10 cellular contexts compared by ENCODE assay signal in the genomic region with DNA sequence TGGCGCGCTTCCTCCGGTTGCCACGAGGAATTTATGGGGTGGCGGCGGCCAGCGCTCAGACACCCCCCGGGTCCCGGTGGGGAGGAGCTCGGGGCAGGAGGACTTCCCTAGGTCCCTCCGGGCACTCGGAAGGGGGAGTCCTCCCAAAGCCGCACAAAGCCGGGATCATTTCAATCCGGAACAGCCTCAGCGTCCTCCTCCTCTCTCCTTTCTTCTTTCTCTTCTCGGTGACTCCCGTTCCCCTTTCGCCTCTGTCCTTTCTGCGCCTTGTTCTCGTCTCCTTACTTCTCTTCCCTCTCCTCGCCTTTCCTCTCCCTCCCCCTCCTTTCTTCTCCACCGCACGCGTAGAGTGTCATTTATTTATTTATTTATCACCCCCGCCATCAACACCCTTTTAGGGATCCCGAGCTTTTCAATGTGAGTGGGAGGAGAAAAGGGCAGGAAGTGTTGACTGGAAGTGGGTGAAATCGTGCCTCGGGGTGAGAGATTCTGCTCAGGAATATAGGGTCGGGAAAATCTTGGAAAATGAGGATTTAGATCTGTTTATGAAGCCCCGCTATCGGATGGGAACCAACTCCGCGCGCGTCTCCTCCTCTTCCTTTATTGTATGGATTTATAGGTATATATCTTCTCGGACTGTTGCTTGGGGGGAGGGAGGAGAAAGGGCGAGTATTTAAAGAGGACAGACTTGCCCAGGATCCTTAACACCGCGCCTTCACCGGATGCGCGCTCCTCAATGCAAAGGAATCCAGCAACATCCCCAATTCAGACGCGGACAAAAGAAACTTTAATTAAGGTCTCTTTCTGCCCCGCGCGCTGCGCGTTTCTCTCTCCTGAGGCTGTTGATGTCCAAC. TPM values are rescaled to one million over a fixed set of nuclear protein-coding genes. Genes with fewer than 3 reads are reported as not detected.
DNase-seq lines count a peak whose midpoint lies in the region; ATAC-seq and TF ChIP-seq lines count a peak whose summit lies in the region.
"Had no signal": no experiment of that assay in that cellular context is flagged by ENCODE, and none has a peak within 500 bp of the region (broad histone marks: within the 10 kb centered on the region; RNA-seq: fewer than 3 reads in every experiment).

No MANE protein-coding gene starts in this region.

- peaks cover 69% of the 10 kb centered on the region for H3K27me3 Mint-ChIP-seq in activated T-helper 1 cell treated with anti-CD3 and anti-CD28 coated beads, Interleukin-12 subunit alpha, Interleukin-12 subunit beta, Interleukin-2, Interleukin-4 antibody, amounts not matched to agents 30 ng/mL and 10 ng/mL and 1 ng/mL, durations not matched to agents 14 hours and 24 hours and 36 hours (ENCODE audit: insufficient read depth)

- peak; percentile 18 to 24 for ATAC-seq in gastrocnemius medialis
- no peak for ATAC-seq in HG03457 (IDR thresholded peaks at IDR 0.05; ENCODE audit: unreplicated experiment)

- no peaks in the 10 kb centered on the region for H3K27me3 ChIP-seq in gastrocnemius medialis

- TF ChIP-seq POLR2A in gastrocnemius medialis (IDR thresholded peaks at IDR 0.05) = peak; percentile 16 to 31

- H3K9me3 Mint-ChIP-seq in activated T-helper 1 cell treated with anti-CD3 and anti-CD28 coated beads, Interleukin-12 subunit alpha, Interleukin-12 subunit beta, Interleukin-2, Interleukin-4 antibody, amounts not matched to agents 30 ng/mL and 10 ng/mL and 1 ng/mL, durations not matched to agents 14 hours and 24 hours and 36 hours = peaks cover 6% of the 10 kb centered on the region
- H3K9me3 Mint-ChIP-seq: activated B cell treated with CpG ODN at 0.5 μM for 24 hours had no signal

- no peak for TF ChIP-seq CTCF in gastrocnemius medialis (IDR thresholded peaks at IDR 0.05 in 4 of 5, conservative IDR thresholded peaks at IDR 0.05 in 1 of 5)

- H3K4me3 Mint-ChIP-seq in activated T-helper 1 cell treated with anti-CD3 and anti-CD28 coated beads, Interleukin-12 subunit alpha, Interleukin-12 subunit beta, Interleukin-2, Interleukin-4 antibody, amounts not matched to agents 30 ng/mL and 10 ng/mL and 1 ng/mL, durations not matched to agents 14 hours and 24 hours and 36 hours = no peak overlapping the region

- in situ Hi-C loops in gastrocnemius medialis (cut with MboI; ENCODE audit: low sequenced_read_pairs in 4 of 4) = loop anchor here in 1 of 4 donors (25.0 kb wide), 1 partner anchor 949 kb away; no protein-coding TSS in a partner anchor

- no peaks in the 10 kb centered on the region for H3K36me3 Mint-ChIP-seq in activated T-helper 1 cell treated with anti-CD3 and anti-CD28 coated beads, Interleukin-12 subunit alpha, Interleukin-12 subunit beta, Interleukin-2, Interleukin-4 antibody, amounts not matched to agents 30 ng/mL and 10 ng/mL and 1 ng/mL, durations not matched to agents 14 hours and 24 hours and 36 hours (ENCODE audit: low read depth)

- peaks cover 25% of the 10 kb centered on the region for H3K4me1 Mint-ChIP-seq in activated T-helper 1 cell treated with anti-CD3 and anti-CD28 coated beads, Interleukin-12 subunit alpha, Interleukin-12 subunit beta, Interleukin-2, Interleukin-4 antibody, amounts not matched to agents 30 ng/mL and 10 ng/mL and 1 ng/mL, durations not matched to agents 14 hours and 24 hours and 36 hours (ENCODE audit: low read depth)

- DNase-seq in NCI-H748 (lab: John Stamatoyannopoulos, UW; ENCODE audit: unreplicated experiment) (peak; percentile 56), NCI-H748 treated with DMSO at 0.1 percent for 48 hours (lab: John Stamatoyannopoulos, UW) (no peak), hepatic stellate cell (ENCODE audit: low spot score) (peak; percentile 32), gastrocnemius medialis (peak; percentile 22 to 36), SKM-1 treated with dmso at 0.1 percent for 144 hours (lab: John Stamatoyannopoulos, UW; ENCODE audit: unreplicated experiment) (no peak), GDM1 (lab: John Stamatoyannopoulos, UW) (no peak)
- no peak for DNase-seq in activated T-helper 1 cell treated with anti-CD3 and anti-CD28 coated beads, Interleukin-12 subunit alpha, Interleukin-12 subunit beta, Interleukin-2, Interleukin-4 antibody, amounts not matched to agents 30 ng/mL and 10 ng/mL and 1 ng/mL, durations not matched to agents 14 hours and 24 hours and 36 hours (ENCODE audit: low spot score)
- DNase-seq: activated B cell treated with CpG ODN at 0.5 μM for 24 hours, DND-41 had no signal

- peak overlapping the region; percentile 82 to 87 (median 84) for H3K4me3 ChIP-seq in gastrocnemius medialis

- no peaks in the 10 kb centered on the region for H3K36me3 ChIP-seq in gastrocnemius medialis

- H3K27ac Mint-ChIP-seq in activated T-helper 1 cell treated with anti-CD3 and anti-CD28 coated beads, Interleukin-12 subunit alpha, Interleukin-12 subunit beta, Interleukin-2, Interleukin-4 antibody, amounts not matched to agents 30 ng/mL and 10 ng/mL and 1 ng/mL, durations not matched to agents 14 hours and 24 hours and 36 hours = peak overlapping the region; percentile 38
- H3K27ac Mint-ChIP-seq: activated B cell treated with CpG ODN at 0.5 μM for 24 hours had no signal

- no peaks in the 10 kb centered on the region for H3K9me3 ChIP-seq in gastrocnemius medialis

- intact Hi-C loops in activated T-helper 1 cell treated with anti-CD3 and anti-CD28 coated beads, Interleukin-12 subunit alpha, Interleukin-12 subunit beta, Interleukin-2, Interleukin-4 antibody, amounts not matched to agents 30 ng/mL and 10 ng/mL and 1 ng/mL, durations not matched to agents 14 hours and 24 hours and 36 hours (cut with micrococcal nuclease) = no loop called here
- intact Hi-C loops in gastrocnemius medialis (cut with DNase I; ENCODE audit: low total_unique reads) = loop anchor here (2.0 to 10.0 kb wide), 10 partner anchors 56 to 1166 kb away; a partner anchor contains a TSS

- peaks cover 12 to 16% of the 10 kb centered on the region in 2 donors for H3K4me1 ChIP-seq in gastrocnemius medialis

- peak overlapping the region; percentile 88 to 92 (median 89) for H3K27ac ChIP-seq in gastrocnemius medialis

RNA-seq across cellular contexts. Expression of a gene that starts 2.0 kb away (rescaled TPM):
- total RNA-seq in activated T-helper 1 cell treated with anti-CD3 and anti-CD28 coated beads, Interleukin-12 subunit alpha, Interleukin-12 subunit beta, Interleukin-2, Interleukin-4 antibody, amounts not matched to agents 30 ng/mL and 10 ng/mL and 1 ng/mL, durations not matched to agents 14 hours and 24 hours and 36 hours = 0.16 and 0.39 TPM in 2 replicates
- total RNA-seq in gastrocnemius medialis = 10 to 100 TPM in 2 of 4 donors, 1 to 10 TPM in 2; 9.3 to 13.3 (median 11.4) TPM
- total RNA-seq: activated B cell treated with CpG ODN at 0.5 μM for 24 hours had no signal

Comparison
In these comparisons a context has a peak if more than half of its experiments do, and no peak if none do; other contexts are left out.
1. DNase-seq: peak in NCI-H748 (single experiment), hepatic stellate cell (single experiment) and gastrocnemius medialis (2 of 2); none in NCI-H748 treated with DMSO at 0.1 percent for 48 hours (single experiment), activated T-helper 1 cell treated with anti-CD3 and anti-CD28 coated beads, Interleukin-12 subunit alpha, Interleukin-12 subunit beta, Interleukin-2, Interleukin-4 antibody, amounts not matched to agents 30 ng/mL and 10 ng/mL and 1 ng/mL, durations not matched to agents 14 hours and 24 hours and 36 hours (single experiment), SKM-1 treated with dmso at 0.1 percent for 144 hours (single experiment) and GDM1 (single experiment).